Comparison of ENCODE assay signal across 8 cellular contexts in genomic region chr9:100425758-100426157, GRCh38. TPM values are rescaled to one million over a fixed set of nuclear protein-coding genes. Genes with fewer than 3 reads are reported as not detected.
DNase-seq lines count a peak whose midpoint lies in the region; ATAC-seq and TF ChIP-seq lines count a peak whose summit lies in the region.

No MANE protein-coding gene starts in this region.

- CTCF ChIA-PET in CD4-positive, alpha-beta memory T cell (lab: Charles Lee; ENCODE audit: partially characterized antibody): interaction anchor here (1.2 to 2.0 kb wide), 2 partner anchors 12 to 15 kb away, joined by 4 to 17 read pairs; no protein-coding TSS in a partner anchor

- H2BK15ac ChIP-seq in mesendoderm (replicated peaks; ENCODE audit: low read depth): no peak overlapping the region

- no peaks in the 10 kb centered on the region for H4K20me1 ChIP-seq in OCI-LY3 (ENCODE audit: insufficient read depth, low read length)

- H3K4me2 ChIP-seq in OCI-LY3 (ENCODE audit: low read length): peak overlapping the region; percentile 98
- H3K4me2 ChIP-seq in mesendoderm (ENCODE audit: low read length): no peak overlapping the region

- no peak overlapping the region for H3K27ac ChIP-seq in CD4-positive, alpha-beta memory T cell (ENCODE audit: low read depth, low read length)
- H3K27ac ChIP-seq in OCI-LY3 (ENCODE audit: low read length) (no peak overlapping the region), colonic mucosa (peak overlapping the region; percentile 69), mesendoderm (ENCODE audit: low read depth, low read length) (no peak overlapping the region)

- H4K8ac ChIP-seq in mesendoderm (ENCODE audit: low read depth, low read length): no peak overlapping the region

- no peak overlapping the region for H3K23ac ChIP-seq in mesendoderm (ENCODE audit: low read length)

- H3K9ac ChIP-seq in OCI-LY3 (ENCODE audit: low read length): peak overlapping the region; percentile 80; the same call in 1 of the 2 replicates
- no peak overlapping the region for H3K9ac ChIP-seq in colonic mucosa (ENCODE audit: low read depth in 2 of 2, low read length in 2 of 2)
- no peak overlapping the region for H3K9ac ChIP-seq in mesendoderm (ENCODE audit: low read length)

- peak overlapping the region; percentile 66 to 99 (median 96) for H3K4me3 Mint-ChIP-seq in CD4-positive, alpha-beta memory T cell
- peak overlapping the region; percentile 92 to 96 (median 96) for H3K4me3 Mint-ChIP-seq in nephron

- no peaks in the 10 kb centered on the region for H3K36me3 ChIP-seq in CD4-positive, alpha-beta memory T cell (ENCODE audit: insufficient read depth, low read length)
- no peaks in the 10 kb centered on the region for H3K36me3 ChIP-seq in OCI-LY3 (replicated peaks; ENCODE audit: low read depth, low read length)
- H3K36me3 ChIP-seq in colonic mucosa: no peaks in the 10 kb centered on the region
- H3K36me3 ChIP-seq in mesendoderm (ENCODE audit: control insufficient read depth, insufficient read depth, low read length): no peaks in the 10 kb centered on the region

- no peak overlapping the region for H3K56ac ChIP-seq in mesendoderm (ENCODE audit: low read length)

- TF ChIP-seq CTCF in OCI-LY3 (IDR thresholded peaks at IDR 0.05; ENCODE audit: low read depth, low read length): no peak
- TF ChIP-seq CTCF in colonic mucosa (IDR thresholded peaks at IDR 0.05): no peak
- TF ChIP-seq CTCF in nephron (IDR thresholded peaks at IDR 0.05; ENCODE audit: unreplicated experiment in 3 of 3): no peak

- no peak overlapping the region for H3K4ac ChIP-seq in mesendoderm (ENCODE audit: low read depth, low read length)

- H3K4me3 ChIP-seq in CD4-positive, alpha-beta memory T cell (ENCODE audit: low read length in 2 of 2): no peak overlapping the region
- H3K4me3 ChIP-seq in OCI-LY3 (ENCODE audit: low read length) (peak overlapping the region; percentile 82), colonic mucosa (no peak overlapping the region), mesendoderm (ENCODE audit: low read length) (no peak overlapping the region)

- H3K4me1 ChIP-seq in CD4-positive, alpha-beta memory T cell (ENCODE audit: insufficient read depth, low read length): peaks cover 26% of the 10 kb centered on the region
- H3K4me1 ChIP-seq in OCI-LY3 (ENCODE audit: low read length) (peaks cover 16% of the 10 kb centered on the region), colonic mucosa (peaks cover 5% of the 10 kb centered on the region), mesendoderm (ENCODE audit: control insufficient read depth, low read depth, low read length) (peaks cover 2% of the 10 kb centered on the region)

- H3K27me3 Mint-ChIP-seq in CD4-positive, alpha-beta memory T cell: peaks cover 1 to 3% of the 10 kb centered on the region in 2 donors
- no peaks in the 10 kb centered on the region for H3K27me3 Mint-ChIP-seq in nephron (ENCODE audit: low read depth)

- ATAC-seq in GM21723 (IDR thresholded peaks at IDR 0.05; ENCODE audit: unreplicated experiment): no peak
- ATAC-seq in HG03565 (IDR thresholded peaks at IDR 0.05; ENCODE audit: unreplicated experiment): no peak
- ATAC-seq in GM19324 (IDR thresholded peaks at IDR 0.05; ENCODE audit: low FRiP score, unreplicated experiment): no peak

- peaks cover 25 to 46% (median 33%) of the 10 kb centered on the region in 4 donors for H3K4me1 Mint-ChIP-seq in CD4-positive, alpha-beta memory T cell
- peaks cover 38% of the 10 kb centered on the region for H3K4me1 Mint-ChIP-seq in nephron

- no CpG with 5 or more reads among the region's 1 CpG for WGBS in mesendoderm (ENCODE audit: extremely low coverage, insufficient coverage, low lambda C conversion rate)

- H3K18ac ChIP-seq in mesendoderm (ENCODE audit: low read length): no peak overlapping the region

- POLR2A ChIA-PET in CD4-positive, alpha-beta memory T cell (lab: Charles Lee; ENCODE audit: partially characterized antibody): interaction anchor here (2.3 to 2.5 kb wide), 2 partner anchors 73 to 173 kb away, joined by 6 to 14 read pairs; partner anchors contain the start of gene TEX10

- no peak overlapping the region for H4K5ac ChIP-seq in mesendoderm (ENCODE audit: low read length)

- H2BK120ac ChIP-seq in mesendoderm (ENCODE audit: low read depth, low read length): no peak overlapping the region

- peak overlapping the region; percentile 98; the same call in 1 of the 2 replicates for H2AFZ ChIP-seq in OCI-LY3 (ENCODE audit: low read depth, low read length)

- H3K9me3 Mint-ChIP-seq in CD4-positive, alpha-beta memory T cell: no peaks in the 10 kb centered on the region
- H3K9me3 Mint-ChIP-seq in nephron: no peaks in the 10 kb centered on the region

- no peak overlapping the region for H2AK5ac ChIP-seq in mesendoderm (ENCODE audit: low read length)

- no peaks in the 10 kb centered on the region for H3K27me3 ChIP-seq in CD4-positive, alpha-beta memory T cell (ENCODE audit: insufficient read depth, low read length)
- no peaks in the 10 kb centered on the region for H3K27me3 ChIP-seq in OCI-LY3 (ENCODE audit: low read depth, low read length)
- H3K27me3 ChIP-seq in colonic mucosa: no peaks in the 10 kb centered on the region
- no peaks in the 10 kb centered on the region for H3K27me3 ChIP-seq in mesendoderm (ENCODE audit: insufficient read depth, low read length, poor library complexity)

- H3K79me1 ChIP-seq in mesendoderm (ENCODE audit: low read length): peaks cover 9% of the 10 kb centered on the region

- H3K36me3 Mint-ChIP-seq in CD4-positive, alpha-beta memory T cell: peaks cover 0 to 8% of the 10 kb centered on the region in 2 donors
- peaks cover 17% of the 10 kb centered on the region for H3K36me3 Mint-ChIP-seq in nephron (ENCODE audit: low read depth)

- H3K27ac Mint-ChIP-seq in CD4-positive, alpha-beta memory T cell: peak overlapping the region in 3 of 7 donors; percentile 15 to 97 (median 95)
- H3K27ac Mint-ChIP-seq in nephron: peak overlapping the region; percentile 98 to 99 (median 99)

- intact Hi-C loops in CD4-positive, alpha-beta memory T cell (cut with micrococcal nuclease): loop anchor here (1.0 to 5.0 kb wide), 4 partner anchors 73 to 603 kb away; partner anchors contain the start of genes ERP44, INVS, NR4A3 and TEX10
- intact Hi-C loops in colonic mucosa (cut with DNase I): loop anchor here (5.0 kb wide), 1 partner anchor 172 kb away; no protein-coding TSS in a partner anchor

- no peak for DNase-seq in CD4-positive, alpha-beta memory T cell
- DNase-seq in colonic mucosa: no peak
- no peak for DNase-seq in mesendoderm

- H3K79me2 ChIP-seq in OCI-LY3 (ENCODE audit: low read length) (peaks cover 24% of the 10 kb centered on the region), mesendoderm (ENCODE audit: control insufficient read depth, insufficient read depth, low read length) (peaks cover 21% of the 10 kb centered on the region)

- H3K9me3 ChIP-seq in CD4-positive, alpha-beta memory T cell (ENCODE audit: control insufficient read depth in 1 of 2, low read length in 2 of 2): no peaks in the 10 kb centered on the region
- H3K9me3 ChIP-seq in OCI-LY3 (ENCODE audit: insufficient read depth, low read length) (no peaks in the 10 kb centered on the region), colonic mucosa (no peaks in the 10 kb centered on the region)

- no peak overlapping the region for H2BK5ac ChIP-seq in mesendoderm (ENCODE audit: low read length)

RNA-seq across cellular contexts. Expression of gene MSANTD3, which starts 1.2 kb away (rescaled TPM):
- 10 to 100 TPM; 14.4 to 14.8 TPM for total RNA-seq in CD4-positive, alpha-beta memory T cell
- 1 to 10 TPM; 6.0 to 8.0 TPM for polyA plus RNA-seq in CD4-positive, alpha-beta memory T cell
- total RNA-seq in colonic mucosa: 10 to 100 TPM in 1 of 2 donors, 1 to 10 TPM in 1; 9.1 to 11.7 TPM
- 35.3 TPM for polyA plus RNA-seq in mesendoderm (2013, experiment 1 of 2)
- 37.9 TPM for polyA plus RNA-seq in mesendoderm (2013, experiment 2 of 2)

RNA-seq across cellular contexts. Expression of gene TMEFF1, which starts 47.2 kb away (rescaled TPM):
- total RNA-seq in CD4-positive, alpha-beta memory T cell: not detected
- polyA plus RNA-seq in CD4-positive, alpha-beta memory T cell: not detected
- under 1 TPM in 1 of 2 donors, not detected in 1; 0.27 TPM for total RNA-seq in colonic mucosa
- 9.0 TPM for polyA plus RNA-seq in mesendoderm (2013, experiment 1 of 2)
- polyA plus RNA-seq in mesendoderm (2013, experiment 2 of 2): 7.4 TPM
